8 cellular contexts compared by ENCODE assay signal in the genomic region with DNA sequence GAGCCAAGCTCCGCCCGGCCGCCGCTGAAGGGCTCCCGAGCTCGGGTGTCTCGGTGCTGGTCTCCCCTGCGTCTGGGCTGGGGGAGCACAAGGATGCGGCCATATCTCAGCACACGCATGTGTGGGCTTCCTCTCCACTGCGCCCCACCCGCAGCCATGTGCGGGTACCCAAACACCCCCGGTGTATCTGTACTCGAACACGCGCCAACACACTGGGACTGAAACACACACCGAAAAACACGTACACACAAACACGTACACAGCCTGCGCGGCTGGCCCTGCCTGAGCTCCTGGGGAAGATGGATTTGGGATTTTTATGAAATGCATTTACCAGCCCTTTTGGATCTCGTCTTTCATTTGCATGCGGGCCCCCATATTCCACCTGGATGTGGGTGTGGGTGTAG. TPM values are rescaled to one million over a fixed set of nuclear protein-coding genes. Genes with fewer than 3 reads are reported as not detected.
DNase-seq lines count a peak whose midpoint lies in the region; ATAC-seq, FAIRE-seq and TF ChIP-seq lines count a peak whose summit lies in the region.

No MANE protein-coding gene starts in this region.

- H3K9me3 ChIP-seq in CD4-positive, alpha-beta T cell (ENCODE audit: control insufficient read depth, low read length) = no peaks in the 10 kb centered on the region
- H3K9me3 ChIP-seq in RWPE2 (ENCODE audit: severe bottlenecking) (no peaks in the 10 kb centered on the region), pancreas (no peaks in the 10 kb centered on the region)

- H3K27me3 Mint-ChIP-seq in CD4-positive, alpha-beta T cell = peaks cover 96% of the 10 kb centered on the region

- no peak for TF ChIP-seq CTCF in CD4-positive, alpha-beta T cell (IDR thresholded peaks at IDR 0.05)
- no peak for TF ChIP-seq CTCF in RWPE2 (IDR thresholded peaks at IDR 0.05; ENCODE audit: poor library complexity, severe bottlenecking)
- TF ChIP-seq CTCF in fibroblast of villous mesenchyme (IDR thresholded peaks at IDR 0.05; ENCODE audit: insufficient read depth, low read depth, low read length) = no peak
- TF ChIP-seq CTCF in pancreas (IDR thresholded peaks at IDR 0.05) = no peak

- CTCF ChIA-PET in CD4-positive, alpha-beta T cell (lab: Charles Lee) = no interaction called here

- peaks cover 88% of the 10 kb centered on the region for H3K27me3 ChIP-seq in CD4-positive, alpha-beta T cell (ENCODE audit: control insufficient read depth, insufficient read depth, low read length)
- H3K27me3 ChIP-seq in RWPE2 (ENCODE audit: insufficient read depth, poor library complexity, severe bottlenecking) = no peaks in the 10 kb centered on the region
- H3K27me3 ChIP-seq in pancreas = peaks cover 0 to 67% (median 5%) of the 10 kb centered on the region in 4 donors

- POLR2A ChIA-PET in CD4-positive, alpha-beta T cell (lab: Charles Lee) = no interaction called here

- peaks cover 28% of the 10 kb centered on the region for H3K4me1 Mint-ChIP-seq in CD4-positive, alpha-beta T cell (ENCODE audit: low read depth)

- no peak overlapping the region for H3K27ac ChIP-seq in CD4-positive, alpha-beta T cell (ENCODE audit: low read depth, low read length)
- H3K27ac ChIP-seq in RWPE2 (ENCODE audit: poor library complexity, severe bottlenecking) (peak overlapping the region; percentile 96), pancreas (peak overlapping the region in 2 of 4 donors; percentile 31 to 34)

- peak overlapping the region; percentile 48 for H3K4me3 Mint-ChIP-seq in CD4-positive, alpha-beta T cell

- FAIRE-seq in pancreas (lab: Jason Lieb, UNC) (no peak), GM19239 (lab: Jason Lieb, UNC) (no peak)

- intact Hi-C loops in CD4-positive, alpha-beta T cell (cut with DNase I, micrococcal nuclease) = no loop called here
- intact Hi-C loops in pancreas (cut with DNase I) = no loop called here

- H3K27ac Mint-ChIP-seq in CD4-positive, alpha-beta T cell = no peak overlapping the region

- H3K36me3 Mint-ChIP-seq in CD4-positive, alpha-beta T cell (ENCODE audit: low read depth) = peaks cover 6% of the 10 kb centered on the region

- peaks cover 2% of the 10 kb centered on the region for H3K9me3 Mint-ChIP-seq in CD4-positive, alpha-beta T cell

- H3K36me3 ChIP-seq in RWPE2 (ENCODE audit: low read depth) (peaks cover 26% of the 10 kb centered on the region), pancreas (no peaks in the 10 kb centered on the region)

- ATAC-seq in CD4-positive, alpha-beta T cell (ENCODE audit: poor library complexity) = no peak
- peak; percentile 38; the same call in 1 of the 3 replicates for ATAC-seq in RWPE2 (ENCODE audit: low read depth)
- no peak for ATAC-seq in pancreas
- no peak for ATAC-seq in GM21528 (IDR thresholded peaks at IDR 0.05; ENCODE audit: low FRiP score, unreplicated experiment)
- ATAC-seq in HG03097 (IDR thresholded peaks at IDR 0.05; ENCODE audit: low FRiP score, unreplicated experiment) = no peak

- H3K4me3 ChIP-seq in RWPE2 (ENCODE audit: severe bottlenecking) (peak overlapping the region; percentile 38), fibroblast of villous mesenchyme (ENCODE audit: low read depth, low read length) (peak overlapping the region; percentile 88), pancreas (peak overlapping the region; percentile 9 to 54 (median 23))

- peaks cover 31% of the 10 kb centered on the region for H3K4me1 ChIP-seq in RWPE2 (ENCODE audit: insufficient read depth, poor library complexity, severe bottlenecking)
- peaks cover 0 to 10% (median 4%) of the 10 kb centered on the region in 3 donors for H3K4me1 ChIP-seq in pancreas

- DNase-seq in CD4-positive, alpha-beta T cell = no peak
- DNase-seq in RWPE2 (ENCODE audit: low spot score) = no peak
- DNase-seq in fibroblast of villous mesenchyme (ENCODE audit: low read depth) = no peak
- DNase-seq in pancreas = no peak
- DNase-seq in activated CD8-positive, alpha-beta memory T cell treated with anti-CD3 and anti-CD28 coated beads for 24 hours = no peak
- DNase-seq in GM19239 (ENCODE audit: insufficient read length, low spot score) = no peak

- 3% methylated on average over 24 of the region's 24 CpGs for WGBS in pancreas, 2 donors

RNA-seq across cellular contexts. Expression of gene TBX3, which starts 0.9 kb away (rescaled TPM):
- total RNA-seq in CD4-positive, alpha-beta T cell = under 1 TPM in 1 of 2 experiments, not detected in 1; 0.08 TPM
- 109 and 114 TPM in 2 replicates for total RNA-seq in fibroblast of villous mesenchyme
- total RNA-seq in pancreas = 1 to 10 TPM in 5 of 6 donors, under 1 TPM in 1; 0.60 to 3.9 (median 1.6) TPM
- polyA plus RNA-seq in pancreas = 1 to 10 TPM; 1.7 to 4.6 TPM

Comparison
In these comparisons a context has a peak if more than half of its experiments do, and no peak if none do; other contexts are left out.
1. H3K4me3 ChIP-seq: peak in every context shown above with its lines; median percentile 88 in fibroblast of villous mesenchyme; 38 in RWPE2; 23 in pancreas.
2. RNA of gene TBX3, which starts 0.9 kb away (total RNA-seq): 109 to 114 TPM in fibroblast of villous mesenchyme; 0.60 to 3.9 TPM in pancreas and 0.08 TPM in CD4-positive, alpha-beta T cell; every median in the first group is over 10 times any median in the second.